Comparison of ENCODE assay signal across 22 cellular contexts in the genomic region with DNA sequence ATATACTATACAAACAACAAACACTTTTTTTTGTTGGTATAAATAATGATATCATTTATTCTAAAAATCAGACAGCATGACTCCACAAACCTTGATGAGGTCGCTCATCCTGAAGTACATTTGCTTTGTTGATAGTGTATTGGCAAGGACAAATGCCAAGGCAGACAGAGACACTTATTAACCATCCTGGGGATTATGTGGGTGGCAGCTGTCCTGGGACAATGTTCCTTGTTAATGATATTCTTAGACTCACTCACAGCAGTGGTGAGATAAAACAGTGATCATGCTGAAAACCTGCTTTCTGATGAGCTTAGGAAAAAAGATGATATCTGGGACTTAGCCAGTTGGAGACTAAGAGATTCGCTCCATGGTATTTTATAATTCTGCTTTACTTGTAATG.
"Had no signal": no experiment of that assay in that cellular context is flagged by ENCODE, and none has a peak within 500 bp of the region (broad histone marks: within the 10 kb centered on the region; RNA-seq: fewer than 3 reads in every experiment).

No MANE protein-coding gene starts in this region.

- H3K4me1 ChIP-seq: gastrocnemius medialis, left ventricle myocardium inferior, lower lobe of right lung, parathyroid adenoma, prostate gland, right lobe of liver, testis, transverse colon had no signal

- DNase-seq: cortex of kidney; dorsolateral prefrontal cortex; effector memory CD4-positive, alpha-beta T cell; gastrocnemius medialis; glutamatergic neuron; islet precursor cell; left cardiac atrium; left ventricle myocardium inferior; lower lobe of right lung; naive B cell; nephron progenitor cell; retina; right lobe of liver; stimulated activated CD4-positive, alpha-beta T cell treated with anti-CD3 and anti-CD28 coated beads, Interleukin-2, amount 100 ng/mL, for 24 hours; stimulated activated CD4-positive, alpha-beta T cell treated with anti-CD3 and anti-CD28 coated beads, Interleukin-4, amount 100 ng/mL, for 4 hours; stimulated activated naive B cell treated with anti-CD40 and anti-IgM and Interleukin-4, amounts not matched to agents 10 μg/mL and 1 μg/mL and 100 μg/mL, for 72 hours; stimulated activated naive CD8-positive, alpha-beta T cell treated with anti-CD3 and anti-CD28 coated beads, Interleukin-15, amount 100 ng/mL, for 72 hours; testis; transverse colon had no signal

- H3K27me3 ChIP-seq: gastrocnemius medialis, right lobe of liver, testis, transverse colon had no signal

- H3K9me3 ChIP-seq: gastrocnemius medialis, left ventricle myocardium inferior, lower lobe of right lung, prostate gland, right lobe of liver, testis, transverse colon had no signal

- H3K27ac ChIP-seq: dorsolateral prefrontal cortex, gastrocnemius medialis, left ventricle myocardium inferior, lower lobe of right lung, parathyroid adenoma, prostate gland, right lobe of liver, testis, transverse colon had no signal

- H2AFZ ChIP-seq: parathyroid adenoma had no signal

- ATAC-seq: esophagus mucosa; gastrocnemius medialis; left cardiac atrium; lower lobe of right lung; right lobe of liver; stimulated activated naive B cell treated with anti-CD40 and anti-IgM and Interleukin-4, amounts not matched to agents 10 μg/mL and 1 μg/mL and 100 μg/mL, for 72 hours; stimulated activated naive CD8-positive, alpha-beta T cell treated with anti-CD3 and anti-CD28 coated beads, Interleukin-15, amount 100 ng/mL, for 72 hours had no signal

- H3K36me3 ChIP-seq: gastrocnemius medialis, left ventricle myocardium inferior, lower lobe of right lung, prostate gland, right lobe of liver, transverse colon had no signal

- H3K4me3 ChIP-seq: dorsolateral prefrontal cortex, gastrocnemius medialis, left ventricle myocardium inferior, lower lobe of right lung, prostate gland, right lobe of liver, testis, transverse colon had no signal

- H3K79me2 ChIP-seq: parathyroid adenoma had no signal

- H3K9ac ChIP-seq: parathyroid adenoma had no signal
